ENCODE assay signal across 7 cellular contexts in genomic region chr1:241518447-241519307, GRCh38. TPM values are rescaled to one million over a fixed set of nuclear protein-coding genes. Genes with fewer than 3 reads are reported as not detected.
DNase-seq lines count a peak whose midpoint lies in the region; ATAC-seq and TF ChIP-seq lines count a peak whose summit lies in the region.

No MANE protein-coding gene starts in this region.

- RAD21 ChIA-PET in HCT116 (lab: Charles Lee; ENCODE audit: low non-redundant PET in 1 of 2, low total read pairs in 2 of 2, uncharacterized antibody in 2 of 2, unreplicated experiment in 2 of 2): no interaction called here

- peak overlapping the region; percentile 90 for H3K4me3 Mint-ChIP-seq in activated naive CD4-positive, alpha-beta T cell treated with anti-CD3 and anti-CD28 coated beads, Interleukin-2, amount 50 U/mL, for 24 hours

- peaks cover 30% of the 10 kb centered on the region for H3K4me1 Mint-ChIP-seq in activated naive CD4-positive, alpha-beta T cell treated with anti-CD3 and anti-CD28 coated beads, Interleukin-2, amount 50 U/mL, for 24 hours

- TF ChIP-seq RAD21 in HCT116 (IDR thresholded peaks at IDR 0.05; ENCODE audit: low read depth): no peak

- peak overlapping the region; percentile 89 for H3K4me2 ChIP-seq in HCT116 (ENCODE audit: low read length)

- DNase-seq in HCT116 (ENCODE audit: low read depth, low spot score): no peak
- DNase-seq in MG63: peak; percentile 52
- no peak for DNase-seq in left cardiac atrium
- DNase-seq in psoas muscle: no peak
- DNase-seq in NCI-H128 (lab: John Stamatoyannopoulos, UW; ENCODE audit: unreplicated experiment): no peak

- H3K4me3 ChIP-seq in HCT116 (replicated peaks in 1 of 2; ENCODE audit: low read depth in 1 of 2, low read length in 2 of 2) (peak overlapping the region; percentile 68 to 76), MG63 (peak overlapping the region; percentile 87), psoas muscle (peak overlapping the region; percentile 92)

- WGBS in psoas muscle, 3 donors: 5 to 7% (median 6%) methylated on average over 24 to 29 of the region's 29 CpGs

- H3K36me3 ChIP-seq in HCT116 (ENCODE audit: control insufficient read depth in 1 of 2, insufficient read depth in 2 of 2, low read length in 2 of 2) (no peaks in the 10 kb centered on the region), MG63 (peaks cover 25% of the 10 kb centered on the region), psoas muscle (ENCODE audit: insufficient read depth in 1 of 2, low read depth in 1 of 2) (peaks cover 0 to 30% of the 10 kb centered on the region in 2 donors)

- H3K27ac ChIP-seq in HCT116 (ENCODE audit: low read depth, low read length) (peak overlapping the region; percentile 73), psoas muscle (peak overlapping the region; percentile 87)

- H3K9me2 ChIP-seq in HCT116 (ENCODE audit: insufficient read depth): peaks cover 3% of the 10 kb centered on the region; the same call in 1 of the 2 replicates

- BruUV-seq in HCT116 (replicated peaks; lab: Mats Ljungman, UMichigan): TSS peak; percentile 59

- peaks cover 5 to 12% of the 10 kb centered on the region in 2 experiments; a peak in 2 of 4 replicates for H3K4me1 ChIP-seq in HCT116 (ENCODE audit: control insufficient read depth in 1 of 2, insufficient read depth in 2 of 2, low read length in 2 of 2)
- peaks cover 23% of the 10 kb centered on the region for H3K4me1 ChIP-seq in psoas muscle

- H3K9ac ChIP-seq in HCT116 (ENCODE audit: low read length): peak overlapping the region; percentile 85

- peaks cover 13% of the 10 kb centered on the region for H3K27me3 Mint-ChIP-seq in activated naive CD4-positive, alpha-beta T cell treated with anti-CD3 and anti-CD28 coated beads, Interleukin-2, amount 50 U/mL, for 24 hours

- CTCF ChIA-PET in HCT116 (lab: Charles Lee): interaction anchor here (1.7 kb wide), 1 partner anchor 92 kb away, joined by 4 read pairs; no protein-coding TSS in a partner anchor

- H2AFZ ChIP-seq in HCT116 (ENCODE audit: low read depth, low read length, poor library complexity, severe bottlenecking): no peak overlapping the region

- TF ChIP-seq CTCF in HCT116 (IDR thresholded peaks at IDR 0.05 in 2 of 3, conservative IDR thresholded peaks at IDR 0.05 in 1 of 3; ENCODE audit: borderline replicate concordance in 1 of 3, insufficient read depth in 1 of 3, low read depth in 2 of 3, low read length in 2 of 3) (no peak), psoas muscle (IDR thresholded peaks at IDR 0.05) (no peak)

- H3K79me2 ChIP-seq in HCT116 (ENCODE audit: insufficient read depth, low read length): peaks cover 46% of the 10 kb centered on the region

- TF ChIP-seq POLR2A in GM18505 (IDR thresholded peaks at IDR 0.05; ENCODE audit: borderline replicate concordance, extremely low read depth, insufficient read depth, insufficient read length): no peak
- TF ChIP-seq POLR2A in HCT116 (IDR thresholded peaks at IDR 0.05; ENCODE audit: borderline replicate concordance, extremely low read depth, insufficient read depth, insufficient read length): no peak

- H3K36me3 Mint-ChIP-seq in activated naive CD4-positive, alpha-beta T cell treated with anti-CD3 and anti-CD28 coated beads, Interleukin-2, amount 50 U/mL, for 24 hours: peaks cover 11% of the 10 kb centered on the region

- H3K27me3 ChIP-seq in HCT116 (ENCODE audit: insufficient read depth, low read length) (0 out of 2 replicates have a peak, but pooled peaks cover 3% of the 10 kb centered on the region), MG63 (peaks cover 7% of the 10 kb centered on the region), psoas muscle (ENCODE audit: insufficient read depth in 3 of 3, low read length in 2 of 3) (peaks cover 0 to 3% (median 0%) of the 10 kb centered on the region in 3 donors)

- H3K9me3 Mint-ChIP-seq in activated naive CD4-positive, alpha-beta T cell treated with anti-CD3 and anti-CD28 coated beads, Interleukin-2, amount 50 U/mL, for 24 hours: no peaks in the 10 kb centered on the region

- no peaks in the 10 kb centered on the region for H3K9me3 ChIP-seq in HCT116 (ENCODE audit: control insufficient read depth in 1 of 2, insufficient read depth in 1 of 2, low read depth in 1 of 2, low read length in 2 of 2)
- H3K9me3 ChIP-seq in MG63: no peaks in the 10 kb centered on the region
- H3K9me3 ChIP-seq in psoas muscle: no peaks in the 10 kb centered on the region

- no peaks in the 10 kb centered on the region for H4K20me1 ChIP-seq in HCT116 (ENCODE audit: insufficient read depth)

- intact Hi-C loops in HCT116 (cut with micrococcal nuclease): no loop called here
- intact Hi-C loops in left cardiac atrium (cut with DNase I): no loop called here
- intact Hi-C loops in psoas muscle (cut with DNase I): loop anchor here (5.0 to 10.0 kb wide), 2 partner anchors 124 to 326 kb away; partner anchors contain the start of genes CHML (in 1 of the 2), EXO1 (in 1 of the 2) and OPN3 (in 1 of the 2)

- H3K27ac Mint-ChIP-seq in activated naive CD4-positive, alpha-beta T cell treated with anti-CD3 and anti-CD28 coated beads, Interleukin-2, amount 50 U/mL, for 24 hours: peak overlapping the region; percentile 61

- POLR2A ChIA-PET in HCT116 (lab: Charles Lee): interaction anchor here (0.9 to 1.4 kb wide), 3 partner anchors 10 to 122 kb away, joined by 4 to 5 read pairs (median 5); partner anchors contain the start of genes CHML and OPN3

- ATAC-seq in GM18505 (IDR thresholded peaks at IDR 0.05; ENCODE audit: unreplicated experiment): peak; percentile 40
- ATAC-seq in HCT116: peak; percentile 41
- peak; percentile 60 to 75 for ATAC-seq in left cardiac atrium
- ATAC-seq in psoas muscle: peak; percentile 35 to 53 (median 48)

TF ChIP-seq in HCT116, 20 proteins besides CTCF, POLR2A, EP300 and RAD21 (continues in another document):
- TF ChIP-seq REST (IDR thresholded peaks at IDR 0.05; ENCODE audit: low read depth) (no peak), TCF7L2 (IDR thresholded peaks at IDR 0.05; ENCODE audit: borderline replicate concordance, extremely low read depth, insufficient read depth, insufficient read length) (no peak), CBX3 (IDR thresholded peaks at IDR 0.05; ENCODE audit: low read depth) (no peak), FOSL1 (IDR thresholded peaks at IDR 0.05; ENCODE audit: low read depth) (no peak), ELF1 (IDR thresholded peaks at IDR 0.05; ENCODE audit: borderline replicate concordance, low read depth) (no peak), EGR1 (IDR thresholded peaks at IDR 0.05; ENCODE audit: low read depth) (no peak), JUND (IDR thresholded peaks at IDR 0.05) (no peak), YY1 (IDR thresholded peaks at IDR 0.05; ENCODE audit: extremely low read depth, insufficient replicate concordance, low read depth, low read length) (no peak), POLR2AphosphoS5 (IDR thresholded peaks at IDR 0.05; ENCODE audit: low read depth, low read length) (no peak), CEBPB (IDR thresholded peaks at IDR 0.05; ENCODE audit: low read depth) (no peak), SRF (IDR thresholded peaks at IDR 0.05; ENCODE audit: low read depth) (no peak), ZFX (IDR thresholded peaks at IDR 0.05) (no peak), ZNF274 (IDR thresholded peaks at IDR 0.05; ENCODE audit: low read depth, low read length) (no peak)

RNA-seq across cellular contexts. Expression of gene FH, which starts 0.9 kb away (rescaled TPM):
- total RNA-seq in HCT116 (2021; ENCODE audit: unreplicated experiment) (67.7 TPM), left cardiac atrium (100 to 1,000 TPM; 146 to 181 TPM), psoas muscle (100 to 1,000 TPM; 111 to 164 (median 140) TPM)
- 42.2 and 52.4 TPM in 2 replicates for polyA plus RNA-seq in HCT116 (2012)
- 241 and 261 TPM in 2 replicates for total RNA-seq in MG63 (2014; rRNA removed; shearing (Covaris generic); ENCODE audit: low replicate concordance)
- polyA plus RNA-seq in psoas muscle: 100 to 1,000 TPM; 105 to 124 (median 105) TPM

RNA-seq across cellular contexts. Expression of gene KMO, which starts 13.5 kb away (rescaled TPM):
- total RNA-seq in HCT116 (2021; ENCODE audit: unreplicated experiment) (not detected), left cardiac atrium (under 1 TPM; 0.39 to 0.47 TPM), psoas muscle (under 1 TPM in 2 of 4 donors, not detected in 2; 0.06 to 0.21 TPM)
- 0.03 and 0.10 TPM in 2 replicates for polyA plus RNA-seq in HCT116 (2012)
- total RNA-seq in MG63 (2014; rRNA removed; shearing (Covaris generic); ENCODE audit: low replicate concordance): not detected in 2 replicates
- under 1 TPM; 0.03 to 0.08 (median 0.04) TPM for polyA plus RNA-seq in psoas muscle

Comparison
In these comparisons a context has a peak if more than half of its experiments do, and no peak if none do; other contexts are left out.
1. intact Hi-C loops: an anchor here in psoas muscle (5.0 to 10.0 kb wide); none called in HCT116 and left cardiac atrium.